9 cellular contexts compared by ENCODE assay signal in genomic region chr22:21643533-21644357, GRCh38.
DNase-seq lines count a peak whose midpoint lies in the region; ATAC-seq and TF ChIP-seq lines count a peak whose summit lies in the region.
"Had no signal": no experiment of that assay in that cellular context is flagged by ENCODE, and none has a peak within 500 bp of the region (broad histone marks: within the 10 kb centered on the region; RNA-seq: fewer than 3 reads in every experiment).

No MANE protein-coding gene starts in this region.

- H3K27me3 Mint-ChIP-seq in stimulated activated naive CD8-positive, alpha-beta T cell treated with anti-CD3 and anti-CD28 coated beads, Interleukin-15, Interleukin-2, amounts not matched to agents 100 ng/mL and 50 ng/mL, for 24 hours, result peaks cover 8% of the 10 kb centered on the region
- H3K27me3 Mint-ChIP-seq: memory B cell had no signal

- no peak overlapping the region for H3K4me3 ChIP-seq in WERI-Rb-1 (ENCODE audit: low read depth, low read length)
- peak overlapping the region; percentile 66 for H3K4me3 ChIP-seq in iPS-18a (ENCODE audit: low read length)

- H3K36me3 ChIP-seq in WERI-Rb-1 (peaks cover 27% of the 10 kb centered on the region), iPS-18a (ENCODE audit: control insufficient read depth, low read depth, low read length) (no peaks in the 10 kb centered on the region)

- no peak overlapping the region for H3K9ac ChIP-seq in iPS-18a (ENCODE audit: low read length)

- DNase-seq in stimulated activated naive CD8-positive, alpha-beta T cell treated with anti-CD3 and anti-CD28 coated beads, Interleukin-15, Interleukin-2, amounts not matched to agents 100 U/mL and 50 U/mL, for 24 hours, result no peak
- no peak for DNase-seq in WERI-Rb-1
- DNase-seq in HCEC 1CT, result no peak
- DNase-seq in dedifferentiated amniotic fluid mesenchymal stem cell (ENCODE audit: extremely low spot score), result no peak
- DNase-seq in iPS-NIHi11 (ENCODE audit: low spot score), result no peak
- DNase-seq in HK-2 (ENCODE audit: unreplicated experiment), result no peak

- TF ChIP-seq CTCF in WERI-Rb-1 (IDR thresholded peaks at IDR 0.05; ENCODE audit: low read depth, low read length), result peak; percentile 46

- peaks cover 27% of the 10 kb centered on the region for H3K36me3 Mint-ChIP-seq in stimulated activated naive CD8-positive, alpha-beta T cell treated with anti-CD3 and anti-CD28 coated beads, Interleukin-15, Interleukin-2, amounts not matched to agents 100 ng/mL and 50 ng/mL, for 24 hours (ENCODE audit: low read depth)

- H3K4me3 Mint-ChIP-seq in stimulated activated naive CD8-positive, alpha-beta T cell treated with anti-CD3 and anti-CD28 coated beads, Interleukin-15, Interleukin-2, amounts not matched to agents 100 ng/mL and 50 ng/mL, for 24 hours, result peak overlapping the region; percentile 90

- H3K27me3 ChIP-seq in WERI-Rb-1 (ENCODE audit: insufficient read depth, low read depth, severe bottlenecking), result no peaks in the 10 kb centered on the region
- H3K27me3 ChIP-seq in iPS-18a (ENCODE audit: control insufficient read depth, insufficient read depth, low read length), result peaks cover 10% of the 10 kb centered on the region

- H3K9me3 ChIP-seq in WERI-Rb-1 (ENCODE audit: severe bottlenecking) (no peaks in the 10 kb centered on the region), iPS-18a (ENCODE audit: control insufficient read depth, low read depth, low read length) (no peaks in the 10 kb centered on the region)

- H3K4me1 Mint-ChIP-seq in stimulated activated naive CD8-positive, alpha-beta T cell treated with anti-CD3 and anti-CD28 coated beads, Interleukin-15, Interleukin-2, amounts not matched to agents 100 ng/mL and 50 ng/mL, for 24 hours (ENCODE audit: low read depth), result peaks cover 34% of the 10 kb centered on the region

- no peaks in the 10 kb centered on the region for H3K9me3 Mint-ChIP-seq in stimulated activated naive CD8-positive, alpha-beta T cell treated with anti-CD3 and anti-CD28 coated beads, Interleukin-15, Interleukin-2, amounts not matched to agents 100 ng/mL and 50 ng/mL, for 24 hours
- H3K9me3 Mint-ChIP-seq: memory B cell had no signal

- peak overlapping the region; percentile 76 for H3K27ac Mint-ChIP-seq in stimulated activated naive CD8-positive, alpha-beta T cell treated with anti-CD3 and anti-CD28 coated beads, Interleukin-15, Interleukin-2, amounts not matched to agents 100 ng/mL and 50 ng/mL, for 24 hours
- H3K27ac Mint-ChIP-seq: memory B cell had no signal

- H3K27ac ChIP-seq in WERI-Rb-1 (no peak overlapping the region), iPS-18a (ENCODE audit: low read length) (no peak overlapping the region)

- no peak for ATAC-seq in stimulated activated naive CD8-positive, alpha-beta T cell treated with anti-CD3 and anti-CD28 coated beads, Interleukin-15, Interleukin-2, amounts not matched to agents 100 U/mL and 50 U/mL, for 24 hours

- H3K4me1 ChIP-seq in iPS-18a (ENCODE audit: control insufficient read depth, low read depth, low read length), result peaks cover 6% of the 10 kb centered on the region
